ENCODE assay signal across 9 cellular contexts in the genomic region with DNA sequence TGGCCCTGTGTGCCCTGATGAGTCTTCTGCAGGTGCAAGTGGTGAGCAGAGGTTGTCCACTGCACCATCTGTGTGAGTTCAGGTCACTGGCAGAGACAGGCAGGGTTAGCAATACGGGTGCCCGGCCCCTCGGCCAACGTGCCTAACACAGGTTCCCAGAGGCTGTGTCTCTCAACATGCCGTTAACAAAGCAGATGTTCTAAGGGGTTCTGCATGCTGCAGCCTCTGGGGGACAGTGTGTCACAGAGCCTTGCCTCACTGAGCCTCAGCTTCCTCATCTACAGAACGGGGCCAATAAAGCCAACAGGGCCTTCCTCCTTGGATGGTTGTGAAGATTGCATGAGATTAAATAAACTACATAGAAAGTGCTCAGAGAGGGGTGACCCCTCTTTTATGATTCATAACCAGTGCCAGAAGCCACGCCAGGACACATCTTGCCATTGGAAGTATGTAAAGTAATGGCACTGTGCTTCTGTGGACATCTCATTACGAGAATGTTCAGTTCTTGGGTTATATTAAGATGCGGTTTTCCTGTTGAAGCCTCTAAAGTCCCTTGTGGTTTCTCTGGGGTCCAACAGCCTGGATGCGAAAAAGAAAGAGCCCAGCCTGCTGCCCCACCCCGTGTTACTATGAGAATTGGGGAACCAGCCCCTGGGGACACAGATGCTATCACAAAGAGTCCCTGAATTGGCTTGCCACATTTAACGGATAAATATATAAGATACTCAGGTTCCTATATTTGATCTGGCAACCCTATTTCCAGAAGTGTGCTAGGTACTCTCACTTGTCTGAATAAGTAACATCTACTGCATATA. TPM values are rescaled to one million over a fixed set of nuclear protein-coding genes. Genes with fewer than 3 reads are reported as not detected.
A peak's percentile ranks its signal among the peaks of the same experiment; 100 is the strongest.
DNase-seq lines count a peak whose midpoint lies in the region; ATAC-seq and TF ChIP-seq lines count a peak whose summit lies in the region.
"Had no signal": no experiment of that assay in that cellular context is flagged by ENCODE, and none has a peak within 500 bp of the region (broad histone marks: within the 10 kb centered on the region; RNA-seq: fewer than 3 reads in every experiment).

No MANE protein-coding gene starts in this region.

- CTCF ChIA-PET in Calu3 (lab: Charles Lee), result no interaction called here

- H3K27ac ChIP-seq in layer of hippocampus (ENCODE audit: low read depth, low read length), result peak overlapping the region; percentile 38
- H3K27ac ChIP-seq: A549 had no signal

- no TSS peak for BruUV-seq in Calu3 (replicated peaks; lab: Mats Ljungman, UMichigan)

- H3K9me3 Mint-ChIP-seq in Calu3 (ENCODE audit: low read depth, unreplicated experiment), result no peaks in the 10 kb centered on the region

- DNase-seq in NK-92 treated with Interleukin-12 subunit alpha and Interleukin-12 subunit beta, amount 100 ng/mL, for 24 hours (lab: John Stamatoyannopoulos, UW), result peak; percentile 55
- DNase-seq in NK-92 (lab: John Stamatoyannopoulos, UW; ENCODE audit: unreplicated experiment), result no peak
- DNase-seq in NAMALWA (ENCODE audit: low spot score), result peak; percentile 97
- DNase-seq in Calu3, result no peak
- no peak for DNase-seq in H4 (ENCODE audit: low spot score)
- no peak for DNase-seq in amniotic stem cell (lab: John Stamatoyannopoulos, UW)

- H3K4me3 Mint-ChIP-seq in Calu3 (ENCODE audit: low read depth, unreplicated experiment), result no peak overlapping the region

- no peak overlapping the region for H3K27ac Mint-ChIP-seq in Calu3 (ENCODE audit: unreplicated experiment)

- TF ChIP-seq CTCF in Calu3 (IDR thresholded peaks at IDR 0.05; ENCODE audit: unreplicated experiment), result no peak

- H3K4me1 Mint-ChIP-seq in Calu3 (ENCODE audit: low read depth, unreplicated experiment), result no peaks in the 10 kb centered on the region

- peaks cover 5% of the 10 kb centered on the region for H3K36me3 Mint-ChIP-seq in Calu3 (ENCODE audit: insufficient read depth, unreplicated experiment)

- H3K27me3 ChIP-seq in layer of hippocampus (ENCODE audit: control insufficient read depth, insufficient read depth, low read length), result no peaks in the 10 kb centered on the region

- peak; percentile 63 for ATAC-seq in HG02623 (IDR thresholded peaks at IDR 0.05; ENCODE audit: unreplicated experiment)
- ATAC-seq: A549 had no signal

- H3K27me3 Mint-ChIP-seq in Calu3 (ENCODE audit: unreplicated experiment), result peaks cover 26% of the 10 kb centered on the region

- intact Hi-C loops in Calu3 (cut with micrococcal nuclease; ENCODE audit: unreplicated experiment), result no loop called here

RNA-seq across cellular contexts. Expression of a gene that starts 11.2 kb away (rescaled TPM):
- total RNA-seq in Calu3 (2022), result 31.9 and 34.9 TPM in 2 replicates
- 24.7 and 27.4 TPM in 2 replicates for total RNA-seq in H4 (2014; rRNA removed; shearing (Covaris generic))

RNA-seq across cellular contexts. Expression of a gene that starts 43.4 kb away (rescaled TPM):
- total RNA-seq in Calu3 (2022), result 7.4 and 8.4 TPM in 2 replicates
- total RNA-seq in H4 (2014; rRNA removed; shearing (Covaris generic)), result 3.3 and 3.8 TPM in 2 replicates

Comparison
In these comparisons a context has a peak if more than half of its experiments do, and no peak if none do; other contexts are left out.
1. DNase-seq: peak in NK-92 treated with Interleukin-12 subunit alpha and Interleukin-12 subunit beta, amount 100 ng/mL, for 24 hours (single experiment) and NAMALWA (single experiment); none in NK-92 (single experiment), Calu3 (single experiment), H4 (single experiment) and amniotic stem cell (single experiment).